In genomic region chr2:173823540-173823939, GRCh38 we compare ENCODE assay signal across 23 cellular contexts.
"Had no signal": no experiment of that assay in that cellular context is flagged by ENCODE, and none has a peak within 500 bp of the region (broad histone marks: within the 10 kb centered on the region; RNA-seq: fewer than 3 reads in every experiment).

No MANE protein-coding gene starts in this region.

- FAIRE-seq: TTC549 had no signal

- ATAC-seq: activated CD4-positive, alpha-beta T cell treated with anti-CD3 and anti-CD28 coated beads for 36 hours; activated T-cell treated with anti-CD3 and anti-CD28 coated beads, Interleukin-2, amount 50 U/mL, for 72 hours; body of pancreas had no signal

- H3K36me3 ChIP-seq: ascending aorta had no signal

- H3K27me3 ChIP-seq: ascending aorta, body of pancreas had no signal

- H3K4me3 ChIP-seq: ascending aorta, body of pancreas had no signal

- DNase-seq: activated CD4-positive, alpha-beta memory T cell treated with anti-CD3 and anti-CD28 coated beads, Interleukin-2, amount 10 ng/mL, durations not matched to agents 7 days and 5 days; activated CD4-positive, alpha-beta T cell treated with anti-CD3 and anti-CD28 coated beads for 36 hours; activated CD4-positive, alpha-beta T cell treated with anti-CD3 and anti-CD28 coated beads, Interleukin-2, amount 50 U/mL, for 1 hour; activated CD4-positive, CD25-positive, alpha-beta regulatory T cell; activated gamma-delta T cell treated with Interleukin-2 at 50 U/mL for 16 hours; activated naive CD4-positive, alpha-beta T cell treated with anti-CD3 and anti-CD28 coated beads, Interleukin-2, amount 50 U/mL, for 16 hours; activated T-cell treated with anti-CD3 and anti-CD28 coated beads for 4 hours; activated T-cell treated with anti-CD3 and anti-CD28 coated beads, Interleukin-2, amount 50 U/mL, for 72 hours; body of pancreas; NCI-H1092; NCI-H1436; NCI-H1694 treated with DMSO at 0.1 percent for 48 hours; NCI-H2081 treated with DMSO at 0.1 percent for 48 hours; NCI-H510A treated with DMSO at 0.1 percent for 48 hours; NCI-H69; SIG-M5; T-cell; T-helper 2 cell; T1000 had no signal

- H3K4me1 ChIP-seq: ascending aorta, body of pancreas had no signal

- H3K27ac ChIP-seq: ascending aorta, body of pancreas, KMS-11, VCaP had no signal

- H3K9me3 ChIP-seq: ascending aorta, body of pancreas had no signal
